ENCODE assay signal across 1 cellular context in genomic region chr12:80684077-80684495, GRCh38.
TF ChIP-seq lines count a peak whose summit lies in the region.

No MANE protein-coding gene starts in this region.

TF ChIP-seq in H1, 55 proteins besides CTCF, POLR2A, EP300 and RAD21:
- TF ChIP-seq SUZ12 (IDR thresholded peaks at IDR 0.05; ENCODE audit: low read length) (no peak), RXRA (IDR thresholded peaks at IDR 0.05; ENCODE audit: insufficient read depth, low read depth, low read length) (no peak), EZH2 (IDR thresholded peaks at IDR 0.05; ENCODE audit: low read depth, low read length, severe bottlenecking) (no peak), POLR2AphosphoS5 (IDR thresholded peaks at IDR 0.05; ENCODE audit: low read depth, low read length) (no peak), USF2 (IDR thresholded peaks at IDR 0.05; ENCODE audit: low read length) (no peak), CHD2 (IDR thresholded peaks at IDR 0.05; ENCODE audit: low read length) (no peak), GTF2F1 (IDR thresholded peaks at IDR 0.05; ENCODE audit: borderline replicate concordance, low read depth, low read length) (no peak), CEBPB (IDR thresholded peaks at IDR 0.05; ENCODE audit: low read depth, low read length) (no peak), CBX8 (IDR thresholded peaks at IDR 0.05; ENCODE audit: borderline replicate concordance, low read depth, low read length) (no peak), SIN3A (conservative IDR thresholded peaks at IDR 0.05 in 1 of 2, IDR thresholded peaks at IDR 0.05 in 1 of 2; ENCODE audit: low read depth in 1 of 2, low read length in 2 of 2) (no peak), CREB1 (IDR thresholded peaks at IDR 0.05) (peak; percentile 54; the same call in 1 of the 2 replicates), GABPA (IDR thresholded peaks at IDR 0.05; ENCODE audit: borderline replicate concordance, insufficient read depth, low read length) (no peak), KDM4A (IDR thresholded peaks at IDR 0.05; ENCODE audit: low read depth, low read length, severe bottlenecking) (no peak), ASH2L (IDR thresholded peaks at IDR 0.05; ENCODE audit: low read length) (peak; percentile 88), KDM5A (IDR thresholded peaks at IDR 0.05; ENCODE audit: low read length) (no peak), SIX5 (IDR thresholded peaks at IDR 0.05; ENCODE audit: low read depth, low read length) (no peak), RNF2 (IDR thresholded peaks at IDR 0.05; ENCODE audit: borderline replicate concordance, low read depth, low read length, missing control alignments, poor library complexity, severe bottlenecking) (no peak), KDM1A (IDR thresholded peaks at IDR 0.05; ENCODE audit: borderline replicate concordance, low read length) (no peak), ATF2 (IDR thresholded peaks at IDR 0.05; ENCODE audit: low read length) (peak; percentile 75; the same call in 1 of the 2 replicates), SIRT6 (IDR thresholded peaks at IDR 0.05; ENCODE audit: low read length) (no peak), BACH1 (IDR thresholded peaks at IDR 0.05; ENCODE audit: low read length) (no peak), E2F6 (IDR thresholded peaks at IDR 0.05) (no peak), YY1 (IDR thresholded peaks at IDR 0.05; ENCODE audit: low read depth, low read length) (peak; percentile 41; the same call in 1 of the 2 replicates), TCF12 (IDR thresholded peaks at IDR 0.05; ENCODE audit: low read depth, low read length) (peak; percentile 98), RFX5 (IDR thresholded peaks at IDR 0.05; ENCODE audit: borderline replicate concordance, low read depth, low read length) (no peak), MAX (IDR thresholded peaks at IDR 0.05) (no peak), TAF1 (IDR thresholded peaks at IDR 0.05; ENCODE audit: low read depth, low read length) (peak; percentile 57; the same call in 1 of the 2 replicates), ZNF274 (IDR thresholded peaks at IDR 0.05; ENCODE audit: borderline replicate concordance, extremely low read depth, low read length) (no peak), SP4 (IDR thresholded peaks at IDR 0.05; ENCODE audit: low read length) (no peak), CHD7 (IDR thresholded peaks at IDR 0.05; ENCODE audit: insufficient replicate concordance, low read length) (peak; percentile 68), NRF1 (IDR thresholded peaks at IDR 0.05; ENCODE audit: low read depth, low read length) (no peak), ATF3 (IDR thresholded peaks at IDR 0.05; ENCODE audit: insufficient read depth, low read depth, low read length) (no peak), EGR1 (IDR thresholded peaks at IDR 0.05; ENCODE audit: borderline replicate concordance, low read depth, low read length) (no peak), SRF (IDR thresholded peaks at IDR 0.05; ENCODE audit: low read depth, low read length) (no peak), NANOG (IDR thresholded peaks at IDR 0.05; ENCODE audit: insufficient read depth, low read depth, low read length, poor library complexity, severe bottlenecking) (peak; percentile 78), TEAD4 (IDR thresholded peaks at IDR 0.05; ENCODE audit: low read depth, low read length) (peak; percentile 69; the same call in 1 of the 2 replicates), POU5F1 (IDR thresholded peaks at IDR 0.05; ENCODE audit: low read depth, low read length) (peak; percentile 92), JUND (IDR thresholded peaks at IDR 0.05; ENCODE audit: low read length) (no peak), PHF8 (conservative IDR thresholded peaks at IDR 0.05; ENCODE audit: low read depth, low read length) (no peak), RBBP5 (IDR thresholded peaks at IDR 0.05; ENCODE audit: borderline replicate concordance, low read depth, low read length) (no peak), CBX5 (IDR thresholded peaks at IDR 0.05; ENCODE audit: low read depth, low read length) (no peak), CHD1 (IDR thresholded peaks at IDR 0.05; ENCODE audit: low read depth, low read length) (no peak), BRCA1 (IDR thresholded peaks at IDR 0.05; ENCODE audit: low read depth, low read length) (no peak), HDAC2 (IDR thresholded peaks at IDR 0.05; ENCODE audit: borderline replicate concordance in 1 of 2, low read depth in 2 of 2, low read length in 2 of 2) (peak; percentile 12 to 28; a peak in 1 of 4 replicates), TAF7 (optimal IDR thresholded peaks at IDR 0.05; ENCODE audit: borderline replicate concordance, low read depth, low read length) (no peak), HDAC6 (IDR thresholded peaks at IDR 0.05; ENCODE audit: low read depth, low read length) (no peak), MAFK (IDR thresholded peaks at IDR 0.05; ENCODE audit: low read depth, low read length) (no peak), FOSL1 (IDR thresholded peaks at IDR 0.05; ENCODE audit: insufficient read depth, low read depth, low read length) (no peak), SP2 (IDR thresholded peaks at IDR 0.05; ENCODE audit: low read length) (no peak), JUN (IDR thresholded peaks at IDR 0.05; ENCODE audit: low read depth, low read length) (no peak), SP1 (IDR thresholded peaks at IDR 0.05; ENCODE audit: low read depth, low read length) (peak; percentile 69), TBP (IDR thresholded peaks at IDR 0.05; ENCODE audit: low read depth, low read length) (peak; percentile 64; the same call in 1 of the 2 replicates), BCL11A (IDR thresholded peaks at IDR 0.05; ENCODE audit: low read depth in 2 of 2, low read length in 2 of 2) (peak in 1 of 2 experiments; percentile 62), SAP30 (IDR thresholded peaks at IDR 0.05; ENCODE audit: insufficient read depth, insufficient replicate concordance, low read length) (no peak), CTBP2 (IDR thresholded peaks at IDR 0.05; ENCODE audit: borderline replicate concordance, insufficient read depth, insufficient read length, low read length) (no peak)
